Comparison of ENCODE assay signal across 8 cellular contexts in the genomic region with DNA sequence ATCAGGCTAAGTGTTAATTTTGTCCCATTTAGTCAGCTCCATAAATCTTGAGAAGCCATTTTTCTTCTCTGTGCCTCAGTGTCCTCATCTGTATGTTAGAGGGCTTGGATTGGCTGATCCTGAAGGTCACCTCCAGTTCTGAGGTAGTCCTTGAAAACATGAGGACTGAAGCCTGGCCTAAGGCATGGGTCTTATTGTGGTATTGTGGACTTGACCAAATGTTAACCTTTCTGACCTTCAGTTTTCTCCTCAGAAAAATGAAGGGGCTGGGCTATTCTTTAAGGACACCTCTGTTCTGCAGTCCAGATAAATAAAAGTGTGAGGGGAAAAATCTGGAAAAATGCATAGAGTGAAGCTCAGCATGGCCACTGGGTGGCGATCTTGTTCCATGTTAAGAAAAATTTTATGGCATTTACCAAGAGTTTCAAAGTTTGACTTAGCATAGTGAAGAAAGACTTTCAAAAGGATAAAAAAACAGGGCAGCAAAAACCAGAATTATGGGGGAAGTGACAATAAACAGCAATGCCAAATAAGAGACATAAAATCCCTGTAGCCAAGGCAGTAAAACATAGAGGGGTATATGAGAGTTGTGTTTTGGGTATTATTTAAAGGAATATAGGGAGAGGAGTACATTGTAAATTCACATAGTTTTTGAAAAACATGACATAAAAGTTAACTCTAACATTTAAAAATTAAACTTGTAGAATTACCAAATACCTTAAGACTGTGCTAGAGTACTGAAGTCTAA. TPM values are rescaled to one million over a fixed set of nuclear protein-coding genes. Genes with fewer than 3 reads are reported as not detected.
A peak's percentile ranks its signal among the peaks of the same experiment; 100 is the strongest.
DNase-seq lines count a peak whose midpoint lies in the region; ATAC-seq, FAIRE-seq and TF ChIP-seq lines count a peak whose summit lies in the region.

No MANE protein-coding gene starts in this region.

- H3K4me3 Mint-ChIP-seq in astrocyte (ENCODE audit: unreplicated experiment) = no peak overlapping the region

- peaks cover 9% of the 10 kb centered on the region for H3K4me1 Mint-ChIP-seq in astrocyte (ENCODE audit: low read depth, unreplicated experiment)

- H3K4me1 ChIP-seq in DOHH2 (ENCODE audit: control insufficient read depth, low read length) (peaks cover 39% of the 10 kb centered on the region), astrocyte (ENCODE audit: insufficient read depth, low read length) (no peaks in the 10 kb centered on the region)

- H3K4me3 ChIP-seq in DOHH2 (ENCODE audit: low read length) = no peak overlapping the region
- H3K4me3 ChIP-seq in H7 (ENCODE audit: insufficient read depth, low read depth, low read length) = no peak overlapping the region
- no peak overlapping the region for H3K4me3 ChIP-seq in astrocyte (ENCODE audit: insufficient read depth, low read depth, low read length)

- peak overlapping the region; percentile 22; the same call in 1 of the 2 replicates for H3K27ac ChIP-seq in DOHH2 (ENCODE audit: low read depth, low read length)
- no peak overlapping the region for H3K27ac ChIP-seq in astrocyte (ENCODE audit: low read depth, low read length)

- H4K20me1 ChIP-seq in DOHH2 (ENCODE audit: control insufficient read depth, insufficient read depth, low read depth, low read length) (no peaks in the 10 kb centered on the region), astrocyte (ENCODE audit: insufficient read depth, low read length) (no peaks in the 10 kb centered on the region)

- no peaks in the 10 kb centered on the region for H3K9me3 ChIP-seq in DOHH2 (ENCODE audit: control insufficient read depth, insufficient read depth, low read length)
- no peaks in the 10 kb centered on the region for H3K9me3 ChIP-seq in astrocyte (ENCODE audit: insufficient read depth, low read depth, low read length)

- no peaks in the 10 kb centered on the region; the same call in 1 of the 2 replicates for H3K36me3 ChIP-seq in DOHH2 (ENCODE audit: control insufficient read depth, low read length)
- no peaks in the 10 kb centered on the region for H3K36me3 ChIP-seq in H7 (replicated peaks; ENCODE audit: control insufficient read depth, insufficient read depth, low read length)
- H3K36me3 ChIP-seq in astrocyte (ENCODE audit: insufficient read depth, low read length) = no peaks in the 10 kb centered on the region

- TF ChIP-seq CTCF in DOHH2 (IDR thresholded peaks at IDR 0.05; ENCODE audit: low read depth, low read length, poor library complexity, severe bottlenecking) (peak; percentile 91), astrocyte (IDR thresholded peaks at IDR 0.05; ENCODE audit: insufficient read depth, low read depth, low read length) (peak; percentile 93)

- peak overlapping the region; percentile 41 for H3K27ac Mint-ChIP-seq in astrocyte (ENCODE audit: unreplicated experiment)

- H3F3A ChIP-seq in DOHH2 (ENCODE audit: control insufficient read depth, insufficient read depth) = peaks cover 3% of the 10 kb centered on the region; the same call in 1 of the 2 replicates

- no peak for ATAC-seq in HG02642 (IDR thresholded peaks at IDR 0.05; ENCODE audit: poor library complexity, unreplicated experiment)

- H3K36me3 Mint-ChIP-seq in astrocyte (ENCODE audit: low read depth, unreplicated experiment) = no peaks in the 10 kb centered on the region

- H3K9me2 ChIP-seq in DOHH2 (replicated peaks; ENCODE audit: control insufficient read depth, low read length) = no peaks in the 10 kb centered on the region

- no peaks in the 10 kb centered on the region for H3K9me3 Mint-ChIP-seq in astrocyte (ENCODE audit: unreplicated experiment)

- no peak overlapping the region for H3K9ac ChIP-seq in astrocyte (ENCODE audit: low read length)

- H3K27me3 ChIP-seq in DOHH2 (ENCODE audit: control insufficient read depth, low read length) (no peaks in the 10 kb centered on the region), H7 (ENCODE audit: control insufficient read depth, insufficient read depth, low read length) (no peaks in the 10 kb centered on the region), astrocyte (ENCODE audit: insufficient read depth, low read length) (no peaks in the 10 kb centered on the region)

- peak; percentile 90 for FAIRE-seq in astrocyte (lab: Jason Lieb, UNC)

- peak overlapping the region; percentile 6; the same call in 1 of the 2 replicates for H3K4me2 ChIP-seq in DOHH2 (ENCODE audit: low read length)
- H3K4me2 ChIP-seq in astrocyte (ENCODE audit: low read length) = no peak overlapping the region

- no peak overlapping the region for H2AFZ ChIP-seq in astrocyte (ENCODE audit: low read depth, low read length)

- H3K27me3 Mint-ChIP-seq in astrocyte (ENCODE audit: low read depth, unreplicated experiment) = no peaks in the 10 kb centered on the region

- H3K79me2 ChIP-seq in DOHH2 (ENCODE audit: control insufficient read depth, low read length) (no peaks in the 10 kb centered on the region), astrocyte (ENCODE audit: insufficient read depth, low read length) (no peaks in the 10 kb centered on the region)

- peak; percentile 16 for DNase-seq in H7
- peak; percentile 64 for DNase-seq in NCI-H1105 (lab: John Stamatoyannopoulos, UW)
- DNase-seq in T-helper 9 cell = peak; percentile 56
- peak; percentile 39 for DNase-seq in astrocyte (ENCODE audit: low read depth)
- peak; percentile 81 for DNase-seq in inferior parietal cortex (ENCODE audit: extremely low spot score)
- DNase-seq in stimulated activated CD4-positive, alpha-beta T cell treated with anti-CD3 and anti-CD28 coated beads, Interleukin-1b, Interleukin-23, amount 100 ng/mL, for 24 hours (ENCODE audit: low read depth in 4 of 4, low spot score in 1 of 4) = peak; percentile 40 to 59 (median 50)

RNA-seq across cellular contexts. Expression of gene TFB1M, which starts 13.2 kb away (rescaled TPM):
- 38.8 and 44.4 TPM in 2 replicates for total RNA-seq in H7 (2014; rRNA removed; shearing (Covaris generic))
- total RNA-seq in astrocyte = 24.1 and 26.2 TPM in 2 replicates

Comparison
In these comparisons a context has a peak if more than half of its experiments do, and no peak if none do; other contexts are left out.
1. DNase-seq: peak in every context shown above with its lines; median percentile 81 in inferior parietal cortex; 64 in NCI-H1105; 56 in T-helper 9 cell; 50 in stimulated activated CD4-positive, alpha-beta T cell treated with anti-CD3 and anti-CD28 coated beads, Interleukin-1b, Interleukin-23, amount 100 ng/mL, for 24 hours; 39 in astrocyte; 16 in H7.